ENCODE assay signal across 14 cellular contexts in the genomic region with DNA sequence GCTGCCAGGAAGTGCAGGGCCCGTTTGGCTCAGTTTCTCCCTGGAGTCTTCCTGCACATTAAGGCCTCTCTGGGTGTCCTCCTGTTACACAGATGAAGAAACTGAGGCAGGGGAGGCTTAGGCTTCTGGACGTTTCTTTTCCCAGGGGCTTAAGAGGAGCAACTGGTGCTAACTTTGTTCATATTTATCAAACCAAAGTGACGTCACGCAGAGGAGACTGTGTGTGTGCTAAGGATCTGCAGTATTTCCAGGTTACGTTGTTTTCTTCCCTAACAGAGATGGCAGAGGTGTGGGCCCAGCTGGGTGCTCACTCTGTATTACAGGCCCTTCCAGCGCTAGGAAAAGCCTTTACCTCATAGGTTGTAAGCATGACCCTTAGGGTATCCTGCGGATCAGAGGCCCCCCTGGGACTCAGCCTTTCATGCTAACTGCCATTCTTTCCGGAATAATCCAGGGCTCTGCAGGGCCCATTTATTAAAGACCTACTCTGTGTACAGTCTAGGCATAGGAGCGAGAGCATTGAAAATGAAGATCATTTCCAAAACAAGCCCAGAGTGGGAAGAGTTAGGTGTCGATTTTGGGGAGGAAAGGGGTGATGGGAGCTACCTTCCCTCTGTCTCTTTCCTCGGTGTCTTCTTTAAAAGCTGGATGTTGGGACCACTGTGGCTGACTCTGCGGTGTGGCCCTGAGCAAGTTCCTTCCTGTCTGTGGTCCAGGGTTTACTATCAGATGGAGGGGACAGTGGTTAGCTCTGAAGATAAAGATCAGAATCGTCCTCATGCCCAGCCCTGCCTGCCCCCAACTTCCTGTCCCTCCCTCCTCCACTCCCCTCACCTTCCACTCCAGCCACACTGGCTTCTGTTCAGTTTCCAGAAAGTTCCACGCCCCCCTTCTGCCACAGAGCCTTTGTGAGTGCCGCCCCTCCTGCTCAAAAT. TPM values are rescaled to one million over a fixed set of nuclear protein-coding genes. Genes with fewer than 3 reads are reported as not detected.
DNase-seq lines count a peak whose midpoint lies in the region; ATAC-seq, FAIRE-seq and TF ChIP-seq lines count a peak whose summit lies in the region.
"Had no signal": no experiment of that assay in that cellular context is flagged by ENCODE, and none has a peak within 500 bp of the region (broad histone marks: within the 10 kb centered on the region; RNA-seq: fewer than 3 reads in every experiment).

No MANE protein-coding gene starts in this region.

- peaks cover 0 to 9% of the 10 kb centered on the region in 2 experiments; a peak in 1 of 4 replicates for H3K79me2 ChIP-seq in H1 (ENCODE audit: control insufficient read depth in 1 of 2, insufficient read depth in 2 of 2, low read length in 2 of 2)

- FAIRE-seq in H1 (lab: Jason Lieb, UNC), result no peak
- FAIRE-seq in D721Med (lab: Jason Lieb, UNC), result no peak

- CTCF ChIA-PET in H1 (lab: Charles Lee; ENCODE audit: partially characterized antibody), result interaction anchor here (0.7 to 2.9 kb wide), 9 partner anchors 10 to 98 kb away, joined by 3 to 17 read pairs (median 4); no protein-coding TSS in a partner anchor

- TF ChIP-seq CTCF in H1 (IDR thresholded peaks at IDR 0.05; ENCODE audit: control extremely low read depth in 1 of 3, insufficient read depth in 1 of 3, low read depth in 1 of 3, low read length in 3 of 3), result no peak
- no peak for TF ChIP-seq CTCF in D721Med (IDR thresholded peaks at IDR 0.05; ENCODE audit: insufficient read depth, missing control alignments)
- no peak for TF ChIP-seq CTCF in endothelial cell (IDR thresholded peaks at IDR 0.05; ENCODE audit: unreplicated experiment)

- no peaks in the 10 kb centered on the region for H3K36me3 Mint-ChIP-seq in T-helper 17 cell (ENCODE audit: low read depth)
- no peaks in the 10 kb centered on the region for H3K36me3 Mint-ChIP-seq in endothelial cell (ENCODE audit: low read depth, unreplicated experiment)

- H2AFZ ChIP-seq in H1 (ENCODE audit: low read length), result no peak overlapping the region

- peaks cover 73% of the 10 kb centered on the region for H3K4me1 ChIP-seq in BLaER1
- H3K4me1 ChIP-seq in H1 (replicated peaks in 1 of 4; ENCODE audit: control insufficient read depth in 3 of 4, insufficient read depth in 4 of 4, low read length in 3 of 4), result peaks cover 4 to 26% (median 8%) of the 10 kb centered on the region in 4 experiments

- H3K9ac ChIP-seq in BLaER1 (0 out of 2 replicates have a peak overlapping the region, but pooled peaks have one; percentile 15), H1 (replicated peaks in 1 of 4; ENCODE audit: extremely low read depth in 1 of 4, low read depth in 3 of 4, low read length in 3 of 4) (no peak overlapping the region)

- peaks cover 58% of the 10 kb centered on the region for H4K20me1 ChIP-seq in BLaER1
- H4K20me1 ChIP-seq in H1 (replicated peaks in 1 of 2; ENCODE audit: control insufficient read depth in 1 of 2, insufficient read depth in 2 of 2, low read length in 2 of 2), result peaks cover 0 to 2% of the 10 kb centered on the region in 2 experiments

- H3K27me3 Mint-ChIP-seq in T-helper 17 cell, result no peaks in the 10 kb centered on the region
- peaks cover 4% of the 10 kb centered on the region for H3K27me3 Mint-ChIP-seq in endothelial cell (ENCODE audit: unreplicated experiment)

- no peak for DNase-seq in T-helper 17 cell
- no peak for DNase-seq in H1 (ENCODE audit: low read depth in 1 of 2, low spot score in 2 of 2)
- no peak for DNase-seq in HuH-7.5 (ENCODE audit: low spot score)
- no peak for DNase-seq in D721Med (ENCODE audit: insufficient read length, low spot score)
- no peak for DNase-seq in endothelial cell (ENCODE audit: low spot score)
- DNase-seq in RKO (ENCODE audit: low spot score), result no peak
- DNase-seq: Caco-2; effector CD8-positive, alpha-beta T cell had no signal

- POLR2A ChIA-PET in H1 (lab: Charles Lee; ENCODE audit: partially characterized antibody), result interaction anchor here (1.0 to 1.9 kb wide), 6 partner anchors 8 to 169 kb away, joined by 3 to 7 read pairs (median 4); no protein-coding TSS in a partner anchor

- H4K8ac ChIP-seq in H1 (ENCODE audit: extremely low read depth, insufficient read depth, low read length), result no peak overlapping the region

- H2BK12ac ChIP-seq in H1 (ENCODE audit: low read depth, low read length), result no peak overlapping the region

- TF ChIP-seq RAD21 in H1 (IDR thresholded peaks at IDR 0.05 in 1 of 2, conservative IDR thresholded peaks at IDR 0.05 in 1 of 2; ENCODE audit: low read depth in 2 of 2, low read length in 2 of 2), result no peak

- no peak overlapping the region for H4K91ac ChIP-seq in H1 (replicated peaks; ENCODE audit: insufficient read length, low read length)

- peaks cover 10% of the 10 kb centered on the region for H3K23me2 ChIP-seq in H1 (ENCODE audit: low read depth, low read length)

- H3K4me3 ChIP-seq in BLaER1 (peak overlapping the region; percentile 47), H1 (ENCODE audit: extremely low read depth in 1 of 4, insufficient read depth in 2 of 4, low read depth in 3 of 4, low read length in 4 of 4) (no peak overlapping the region)
- H3K4me3 ChIP-seq: SJSA1, thoracic aorta had no signal

- H3K4me1 Mint-ChIP-seq in T-helper 17 cell (peaks cover 49% of the 10 kb centered on the region), endothelial cell (ENCODE audit: unreplicated experiment) (peaks cover 14% of the 10 kb centered on the region)

- no peak overlapping the region for H4K5ac ChIP-seq in H1 (ENCODE audit: insufficient read length, low read depth, low read length)

- peaks cover 2% of the 10 kb centered on the region; the same call in 1 of the 2 replicates for H3K79me1 ChIP-seq in H1 (ENCODE audit: low read depth, low read length)

- H3K18ac ChIP-seq in H1 (ENCODE audit: extremely low read depth, low read length), result no peak overlapping the region

- no peak overlapping the region for H3K4ac ChIP-seq in H1 (replicated peaks; ENCODE audit: insufficient read length, low read depth, low read length)

- H3K4me2 ChIP-seq in BLaER1, result peak overlapping the region; percentile 100
- no peak overlapping the region for H3K4me2 ChIP-seq in H1 (ENCODE audit: insufficient read depth in 1 of 2, low read depth in 2 of 2, low read length in 2 of 2)

- peak overlapping the region; percentile 66 for H3K4me3 Mint-ChIP-seq in T-helper 17 cell
- no peak overlapping the region for H3K4me3 Mint-ChIP-seq in endothelial cell (ENCODE audit: unreplicated experiment)
- H3K4me3 Mint-ChIP-seq: nephron had no signal

- H3K27ac ChIP-seq in BLaER1 (peak overlapping the region; percentile 51; the same call in 1 of the 2 replicates), H1 (ENCODE audit: low read depth, low read length) (no peak overlapping the region)
- H3K27ac ChIP-seq: SJSA1, thoracic aorta had no signal

- peaks cover 4% of the 10 kb centered on the region; the same call in 1 of the 2 replicates for H3K27me3 ChIP-seq in BLaER1
- no peaks in the 10 kb centered on the region for H3K27me3 ChIP-seq in H1 (replicated peaks in 1 of 4; ENCODE audit: control insufficient read depth in 3 of 4, extremely low read depth in 1 of 4, insufficient read depth in 3 of 4, low read length in 3 of 4)
- H3K27me3 ChIP-seq: SJSA1 had no signal

- peak overlapping the region; percentile 28; the same call in 1 of the 2 replicates for H2AK5ac ChIP-seq in H1 (ENCODE audit: low read depth, low read length)

- H3K23ac ChIP-seq in H1 (ENCODE audit: insufficient read length), result no peak overlapping the region

- no peak overlapping the region for H2BK20ac ChIP-seq in H1 (ENCODE audit: low read length)

- H2BK15ac ChIP-seq in H1 (ENCODE audit: low read length), result no peak overlapping the region

- TF ChIP-seq POLR2A in H1 (IDR thresholded peaks at IDR 0.05; ENCODE audit: control extremely low read depth in 1 of 2, low read depth in 2 of 2, low read length in 2 of 2), result no peak

- H2BK5ac ChIP-seq in H1 (ENCODE audit: low read depth, low read length), result no peak overlapping the region

- no peaks in the 10 kb centered on the region for H3K9me3 Mint-ChIP-seq in endothelial cell (ENCODE audit: unreplicated experiment)
- H3K9me3 Mint-ChIP-seq: nephron had no signal

- H3K27ac Mint-ChIP-seq in T-helper 17 cell, result peak overlapping the region; percentile 32
- no peak overlapping the region for H3K27ac Mint-ChIP-seq in endothelial cell (ENCODE audit: unreplicated experiment)
- H3K27ac Mint-ChIP-seq: nephron had no signal

- H3K9me3 ChIP-seq in BLaER1 (no peaks in the 10 kb centered on the region), T-helper 17 cell (ENCODE audit: control insufficient read depth, low read length, poor library complexity, severe bottlenecking) (no peaks in the 10 kb centered on the region), H1 (ENCODE audit: insufficient read depth in 2 of 2, low read depth in 1 of 2, low read length in 1 of 2) (no peaks in the 10 kb centered on the region)
- H3K9me3 ChIP-seq: Caco-2, SJSA1, thoracic aorta had no signal

- TF ChIP-seq EP300 in H1 (IDR thresholded peaks at IDR 0.05; ENCODE audit: borderline replicate concordance in 1 of 2, low read depth in 2 of 2, low read length in 2 of 2), result no peak

- ATAC-seq in GM18909 (IDR thresholded peaks at IDR 0.05; ENCODE audit: poor library complexity, unreplicated experiment), result peak; percentile 40
- ATAC-seq in T-helper 17 cell, result peak; percentile 28

- 82% methylated on average over 15 of the region's 15 CpGs; no CpG with 5 or more reads in 1 of the 2 experiments for WGBS in H1 (ENCODE audit: extremely low coverage in 1 of 2, insufficient coverage in 1 of 2, insufficient read length in 1 of 2, insufficient replicate concordance in 2 of 2, low coverage in 1 of 2, low lambda C conversion rate in 2 of 2, missing lambda C conversion rate in 1 of 2), 2 experiments

- H2BK120ac ChIP-seq in H1 (replicated peaks; ENCODE audit: low read depth, low read length), result no peak overlapping the region

- H3K36me3 ChIP-seq in BLaER1, result no peaks in the 10 kb centered on the region
- H3K36me3 ChIP-seq in H1 (ENCODE audit: control insufficient read depth in 2 of 4, insufficient read depth in 4 of 4, low read length in 3 of 4), result no peaks in the 10 kb centered on the region
- H3K36me3 ChIP-seq: SJSA1, thoracic aorta had no signal

- no peak overlapping the region for H3K56ac ChIP-seq in H1 (replicated peaks; ENCODE audit: insufficient read length, low read depth, low read length)

- no peak overlapping the region for H3K14ac ChIP-seq in H1 (ENCODE audit: insufficient read length)

RNA-seq across cellular contexts. Expression of a gene that starts 4.6 kb away (rescaled TPM):
- total RNA-seq in T-helper 17 cell (10 to 100 TPM; 19.2 to 22.5 TPM), endothelial cell (ENCODE audit: unreplicated experiment) (25.1 TPM)
- 69.7 and 70.9 TPM in 2 replicates for total RNA-seq in H1 (2021; fragmentation: NEBNext Ultra II Directional; extraction: Animal tissue kit (Norgen Biotek cat#: 25700))
- polyA plus RNA-seq in H1 (2011; rRNA removed), result 192 and 261 TPM in 2 replicates
- 143 TPM for polyA plus RNA-seq in H1 (2011; cell fraction: cytosol; rRNA removed)
- polyA plus RNA-seq in H1 (2011; cell fraction: nucleus; rRNA removed), result 170 TPM
- 62.9 to 98.6 TPM (median 90.5 TPM) in 4 replicates for polyA plus RNA-seq in H1 (2012, experiment 1 of 2)
- 114 TPM for polyA plus RNA-seq in H1 (2012, experiment 2 of 2)
- 85.2 TPM for polyA plus RNA-seq in H1 (2013, experiment 1 of 2)
- 106 TPM for polyA plus RNA-seq in H1 (2013, experiment 2 of 2)
- polyA minus RNA-seq in H1 (2011; rRNA and poly(A)+ RNA removed), result 53.6 and 60.7 TPM in 2 replicates
- polyA minus RNA-seq in H1 (2011; cell fraction: cytosol; rRNA and poly(A)+ RNA removed), result 48.1 TPM
- 36.8 TPM for polyA minus RNA-seq in H1 (2011; cell fraction: nucleus; rRNA and poly(A)+ RNA removed)

RNA-seq across cellular contexts. Expression of a gene that starts 21.5 kb away (rescaled TPM):
- total RNA-seq in T-helper 17 cell (under 1 TPM in 1 of 2 donors, not detected in 1; 0.13 TPM), endothelial cell (ENCODE audit: unreplicated experiment) (0.44 TPM)
- 0.90 and 1.3 TPM in 2 replicates for total RNA-seq in H1 (2021; fragmentation: NEBNext Ultra II Directional; extraction: Animal tissue kit (Norgen Biotek cat#: 25700))
- polyA plus RNA-seq in H1 (2011; rRNA removed), result 0.67 and 0.70 TPM in 2 replicates
- polyA plus RNA-seq in H1 (2011; cell fraction: cytosol; rRNA removed), result 1.0 TPM
- polyA plus RNA-seq in H1 (2011; cell fraction: nucleus; rRNA removed), result 1.4 TPM
- polyA plus RNA-seq in H1 (2012, experiment 1 of 2), result 0.52 to 4.1 TPM (median 1.8 TPM) in 4 replicates
- 0.43 TPM for polyA plus RNA-seq in H1 (2012, experiment 2 of 2)
- polyA plus RNA-seq in H1 (2013, experiment 1 of 2), result 0.69 TPM
- 0.64 TPM for polyA plus RNA-seq in H1 (2013, experiment 2 of 2)
- polyA minus RNA-seq in H1 (2011; rRNA and poly(A)+ RNA removed), result 0.22 and 0.47 TPM in 2 replicates
- not detected for polyA minus RNA-seq in H1 (2011; cell fraction: cytosol; rRNA and poly(A)+ RNA removed)
- 1.2 TPM for polyA minus RNA-seq in H1 (2011; cell fraction: nucleus; rRNA and poly(A)+ RNA removed)
- total RNA-seq: H4, SJSA1 had no signal

RNA-seq across cellular contexts. Expression of a gene that starts 49.0 kb away (rescaled TPM):
- total RNA-seq in T-helper 17 cell (under 1 TPM in 1 of 2 donors, not detected in 1; 0.17 TPM), endothelial cell (ENCODE audit: unreplicated experiment) (0.46 TPM)
- total RNA-seq in H1 (2021; fragmentation: NEBNext Ultra II Directional; extraction: Animal tissue kit (Norgen Biotek cat#: 25700)), result 17.6 and 18.9 TPM in 2 replicates
- polyA plus RNA-seq in H1 (2011; rRNA removed), result 4.6 and 4.8 TPM in 2 replicates
- 5.0 TPM for polyA plus RNA-seq in H1 (2011; cell fraction: cytosol; rRNA removed)
- 5.7 TPM for polyA plus RNA-seq in H1 (2011; cell fraction: nucleus; rRNA removed)
- 9.5 to 11.2 TPM (median 10.4 TPM) in 4 replicates for polyA plus RNA-seq in H1 (2012, experiment 1 of 2)
- 10.6 TPM for polyA plus RNA-seq in H1 (2012, experiment 2 of 2)
- 16.0 TPM for polyA plus RNA-seq in H1 (2013, experiment 1 of 2)
- 18.1 TPM for polyA plus RNA-seq in H1 (2013, experiment 2 of 2)
- 8.4 and 9.0 TPM in 2 replicates for polyA minus RNA-seq in H1 (2011; rRNA and poly(A)+ RNA removed)
- 6.7 TPM for polyA minus RNA-seq in H1 (2011; cell fraction: cytosol; rRNA and poly(A)+ RNA removed)
- polyA minus RNA-seq in H1 (2011; cell fraction: nucleus; rRNA and poly(A)+ RNA removed), result 4.6 TPM
- total RNA-seq: H4, SJSA1 had no signal

RNA-seq across cellular contexts. Expression of a gene that starts 59.6 kb away (rescaled TPM):
- total RNA-seq in T-helper 17 cell (10 to 100 TPM; 23.2 to 28.1 TPM), endothelial cell (ENCODE audit: unreplicated experiment) (28.0 TPM)
- 310 and 314 TPM in 2 replicates for total RNA-seq in H1 (2021; fragmentation: NEBNext Ultra II Directional; extraction: Animal tissue kit (Norgen Biotek cat#: 25700))
- polyA plus RNA-seq in H1 (2011; rRNA removed), result 469 and 710 TPM in 2 replicates
- polyA plus RNA-seq in H1 (2011; cell fraction: cytosol; rRNA removed), result 618 TPM
- 791 TPM for polyA plus RNA-seq in H1 (2011; cell fraction: nucleus; rRNA removed)
- polyA plus RNA-seq in H1 (2012, experiment 1 of 2), result 284 to 411 TPM (median 375 TPM) in 4 replicates
- polyA plus RNA-seq in H1 (2012, experiment 2 of 2), result 511 TPM
- polyA plus RNA-seq in H1 (2013, experiment 1 of 2), result 239 TPM
- polyA plus RNA-seq in H1 (2013, experiment 2 of 2), result 240 TPM
- 212 and 312 TPM in 2 replicates for polyA minus RNA-seq in H1 (2011; rRNA and poly(A)+ RNA removed)
- 182 TPM for polyA minus RNA-seq in H1 (2011; cell fraction: cytosol; rRNA and poly(A)+ RNA removed)
- 206 TPM for polyA minus RNA-seq in H1 (2011; cell fraction: nucleus; rRNA and poly(A)+ RNA removed)

Comparison
In these comparisons a context has a peak if more than half of its experiments do, and no peak if none do; other contexts are left out.
1. RNA of a gene that starts 49.0 kb away (total RNA-seq): 17.6 to 18.9 TPM in H1; 0.46 TPM in endothelial cell (single experiment) and 0.17 TPM in T-helper 17 cell; every median in the first group is over 10 times any median in the second.